Comparison of ENCODE assay signal across 23 cellular contexts in the genomic region with DNA sequence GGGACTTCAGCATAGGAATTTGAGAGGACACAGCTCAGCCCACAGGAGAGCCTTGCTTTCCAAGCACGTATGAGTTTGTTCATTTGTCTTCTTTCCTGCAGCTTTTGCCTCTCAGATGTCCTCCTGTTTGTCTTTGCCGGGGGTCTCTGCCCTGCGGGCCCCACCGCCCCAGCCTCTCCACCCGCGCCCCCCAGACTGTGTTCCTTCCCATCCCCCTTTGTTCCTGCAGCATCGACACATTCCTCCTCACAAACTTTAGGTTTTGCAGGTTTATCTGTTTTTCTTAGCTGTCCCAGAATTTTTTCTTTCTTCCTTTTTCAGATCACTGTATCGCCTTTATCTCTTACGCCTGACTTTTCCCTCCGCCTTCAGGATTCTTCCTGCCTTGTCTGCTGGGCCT. TPM values are rescaled to one million over a fixed set of nuclear protein-coding genes. Genes with fewer than 3 reads are reported as not detected.
DNase-seq lines count a peak whose midpoint lies in the region; ATAC-seq and TF ChIP-seq lines count a peak whose summit lies in the region.
"Had no signal": no experiment of that assay in that cellular context is flagged by ENCODE, and none has a peak within 500 bp of the region (broad histone marks: within the 10 kb centered on the region; RNA-seq: fewer than 3 reads in every experiment).

No MANE protein-coding gene starts in this region.

- H3K27me3 Mint-ChIP-seq in endodermal cell (ENCODE audit: insufficient read depth) (peaks cover 38% of the 10 kb centered on the region), neural crest cell (ENCODE audit: low read depth) (peaks cover 5% of the 10 kb centered on the region)

- no peaks in the 10 kb centered on the region for H3K36me3 Mint-ChIP-seq in endodermal cell (ENCODE audit: low read depth)
- H3K36me3 Mint-ChIP-seq in neural crest cell (ENCODE audit: low read depth) = no peaks in the 10 kb centered on the region
- H3K36me3 Mint-ChIP-seq: CD14-positive monocyte; CD8-positive, alpha-beta memory T cell had no signal

- H3K4me3 Mint-ChIP-seq in endodermal cell = no peak overlapping the region
- no peak overlapping the region for H3K4me3 Mint-ChIP-seq in neural crest cell
- H3K4me3 Mint-ChIP-seq: CD14-positive monocyte; CD4-positive, alpha-beta T cell; CD8-positive, alpha-beta memory T cell; HFFc6 had no signal

- no peak overlapping the region for H3K4me3 ChIP-seq in left ventricle myocardium inferior
- H3K4me3 ChIP-seq in endodermal cell (ENCODE audit: low read length) = no peak overlapping the region
- H3K4me3 ChIP-seq: A549; BLaER1 treated with 17β-estradiol and CSF1 and Interleukin-3, amounts not matched to agents 10 nM and 100 nM had no signal

- no peak overlapping the region for H3K9ac ChIP-seq in endodermal cell (ENCODE audit: extremely low read depth, low read length, poor library complexity, severe bottlenecking)
- H3K9ac ChIP-seq: BLaER1 treated with 17β-estradiol and CSF1 and Interleukin-3, amounts not matched to agents 10 nM and 100 nM had no signal

- H3K9me3 Mint-ChIP-seq in endodermal cell = peaks cover 5% of the 10 kb centered on the region
- no peaks in the 10 kb centered on the region for H3K9me3 Mint-ChIP-seq in neural crest cell
- H3K9me3 Mint-ChIP-seq: CD4-positive, alpha-beta T cell; CD8-positive, alpha-beta memory T cell; H9 had no signal

- peaks cover 6% of the 10 kb centered on the region for H3K27me3 ChIP-seq in left ventricle myocardium inferior (ENCODE audit: low read depth)
- peaks cover 33% of the 10 kb centered on the region for H3K27me3 ChIP-seq in endodermal cell (ENCODE audit: control insufficient read depth, insufficient read depth, low read length, poor library complexity, severe bottlenecking)
- H3K27me3 ChIP-seq: BE2C had no signal

- no peak for DNase-seq in left ventricle myocardium inferior
- DNase-seq in left ventricle myocardium superior = no peak
- DNase-seq in endodermal cell = peak; percentile 41
- no peak for DNase-seq in neural crest cell (ENCODE audit: low read depth, low spot score)
- DNase-seq in NCI-H524 (lab: John Stamatoyannopoulos, UW) = no peak
- DNase-seq in midbrain (lab: John Stamatoyannopoulos, UW) = no peak
- DNase-seq in HK-2 (ENCODE audit: unreplicated experiment) = no peak
- DNase-seq: 8988T; ACHN; AML-193; CD4-positive, alpha-beta T cell; CD8-positive, alpha-beta memory T cell; DMS53; DMS79 treated with DMSO at 0.1 percent for 48 hours; GF-D8; H9; HFFc6 had no signal

- no peak overlapping the region for H3K27ac Mint-ChIP-seq in endodermal cell
- H3K27ac Mint-ChIP-seq in neural crest cell (ENCODE audit: unreplicated experiment) = peak overlapping the region; percentile 15
- H3K27ac Mint-ChIP-seq: CD14-positive monocyte; CD4-positive, alpha-beta T cell; H9; HFFc6 had no signal

- WGBS in endodermal cell (ENCODE audit: insufficient coverage in 1 of 2, insufficient read length in 1 of 2), 2 experiments = 77 to 83% methylated on average over 5 to 10 of the region's 10 CpGs

- H3K4me1 Mint-ChIP-seq in endodermal cell = no peaks in the 10 kb centered on the region
- peaks cover 21% of the 10 kb centered on the region for H3K4me1 Mint-ChIP-seq in neural crest cell
- H3K4me1 Mint-ChIP-seq: CD14-positive monocyte; CD8-positive, alpha-beta memory T cell had no signal

- H3K36me3 ChIP-seq in left ventricle myocardium inferior (no peaks in the 10 kb centered on the region), endodermal cell (ENCODE audit: control insufficient read depth, insufficient read depth, low read length) (no peaks in the 10 kb centered on the region)
- H3K36me3 ChIP-seq: BE2C; BLaER1 treated with 17β-estradiol and CSF1 and Interleukin-3, amounts not matched to agents 10 nM and 100 nM had no signal

- H3K4me1 ChIP-seq in left ventricle myocardium inferior (peaks cover 77% of the 10 kb centered on the region), endodermal cell (ENCODE audit: control insufficient read depth, insufficient read depth, low read length) (no peaks in the 10 kb centered on the region)
- H3K4me1 ChIP-seq: A549 had no signal

- TF ChIP-seq CTCF in left ventricle myocardium inferior (IDR thresholded peaks at IDR 0.05; ENCODE audit: borderline replicate concordance) = no peak
- no peak for TF ChIP-seq CTCF in endodermal cell (conservative IDR thresholded peaks at IDR 0.05)
- no peak for TF ChIP-seq CTCF in neural crest cell (conservative IDR thresholded peaks at IDR 0.05)

- no peak for ATAC-seq in left ventricle myocardium superior
- ATAC-seq: A549, HCT116 had no signal

- H3K9me3 ChIP-seq in left ventricle myocardium inferior (replicated peaks) (peaks cover 5% of the 10 kb centered on the region), endodermal cell (ENCODE audit: control insufficient read depth, low read length) (no peaks in the 10 kb centered on the region)
- H3K9me3 ChIP-seq: A549, BE2C had no signal

- peak overlapping the region; percentile 71 for H3K27ac ChIP-seq in left ventricle myocardium inferior (replicated peaks)
- no peak overlapping the region for H3K27ac ChIP-seq in endodermal cell (ENCODE audit: low read depth, low read length)
- H3K27ac ChIP-seq: A549; BLaER1 treated with 17β-estradiol and CSF1 and Interleukin-3, amounts not matched to agents 10 nM and 100 nM had no signal

- intact Hi-C loops in left ventricle myocardium inferior (cut with micrococcal nuclease) (no loop called here), left ventricle myocardium superior (cut with micrococcal nuclease) (no loop called here)

RNA-seq across cellular contexts. Expression of a gene that starts 18.9 kb away (rescaled TPM):
- total RNA-seq in left ventricle myocardium inferior (25.5 TPM), left ventricle myocardium superior (22.1 TPM), endodermal cell (under 1 TPM in 1 of 2 donors, not detected in 1; 0.11 TPM), neural crest cell (2.7 TPM in 2 replicates)
- polyA plus RNA-seq in endodermal cell (2013, experiment 1 of 2) = 5.6 TPM
- polyA plus RNA-seq in endodermal cell (2013, experiment 2 of 2) = 5.7 TPM
- total RNA-seq: CD8-positive, alpha-beta memory T cell; G401; HFFc6 had no signal
- polyA plus RNA-seq: CD14-positive monocyte; CD8-positive, alpha-beta memory T cell had no signal
